2 cellular contexts compared by ENCODE assay signal in genomic region chr17:76735586-76736348, GRCh38.
A peak's percentile ranks its signal among the peaks of the same experiment; 100 is the strongest.
TF ChIP-seq lines count a peak whose summit lies in the region.

No MANE protein-coding gene starts in this region.

TF ChIP-seq in SK-N-SH, 30 proteins besides CTCF, POLR2A, EP300 and RAD21 (continued from another document):
- TF ChIP-seq MXI1 (IDR thresholded peaks at IDR 0.05; ENCODE audit: low read depth, low read length), result 0 out of 2 replicates have a peak, but pooled peaks have one; percentile 1
- no peak for TF ChIP-seq RXRA (IDR thresholded peaks at IDR 0.05; ENCODE audit: borderline replicate concordance, low read depth)
- no peak for TF ChIP-seq USF2 (IDR thresholded peaks at IDR 0.05; ENCODE audit: borderline replicate concordance, low read depth, low read length)

TF ChIP-seq in SK-N-SH treated with all-trans-retinoic acid at 6 μM for 48 hours, 23 proteins besides CTCF, POLR2A, EP300 and RAD21 (continued from another document):
- TF ChIP-seq POU6F1 (CRISPR knock-in tag; IDR thresholded peaks at IDR 0.05; ENCODE audit: borderline replicate concordance, low read depth) (no peak), TOX (CRISPR knock-in tag; IDR thresholded peaks at IDR 0.05; ENCODE audit: borderline replicate concordance) (no peak), ZC3H10 (CRISPR knock-in tag; IDR thresholded peaks at IDR 0.05) (no peak), ZNF70 (CRISPR knock-in tag; IDR thresholded peaks at IDR 0.05) (no peak), OSR1 (CRISPR knock-in tag; IDR thresholded peaks at IDR 0.05) (no peak), ARNTL (CRISPR knock-in tag; IDR thresholded peaks at IDR 0.05; ENCODE audit: borderline replicate concordance, low read depth) (no peak), CSRNP3 (CRISPR knock-in tag; IDR thresholded peaks at IDR 0.05) (no peak), ZFP30 (CRISPR knock-in tag; IDR thresholded peaks at IDR 0.05) (no peak)
